In the genomic region with DNA sequence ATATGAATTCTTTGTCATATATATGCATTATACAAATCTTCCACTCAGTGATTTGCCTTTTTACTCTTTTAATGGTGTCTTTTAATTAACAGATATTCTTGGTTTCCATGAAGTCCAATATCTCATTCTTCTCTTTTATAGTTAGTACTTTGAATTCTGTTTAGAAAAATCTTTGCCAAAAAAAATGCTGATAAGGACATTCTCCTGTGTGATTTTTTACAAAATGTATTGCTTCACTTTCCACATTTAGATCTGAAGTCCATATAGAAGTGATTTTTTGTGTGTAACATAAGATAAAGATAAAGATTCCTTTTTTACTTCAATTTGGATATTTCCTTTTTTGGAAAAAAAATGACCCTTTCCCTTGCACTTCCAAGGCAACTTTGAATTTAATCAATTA, we compare ENCODE assay signal across 39 cellular contexts. TPM values are rescaled to one million over a fixed set of nuclear protein-coding genes. Genes with fewer than 3 reads are reported as not detected.
DNase-seq lines count a peak whose midpoint lies in the region; ATAC-seq, FAIRE-seq and TF ChIP-seq lines count a peak whose summit lies in the region.
"Had no signal": no experiment of that assay in that cellular context is flagged by ENCODE, and none has a peak within 500 bp of the region (broad histone marks: within the 10 kb centered on the region; RNA-seq: fewer than 3 reads in every experiment).

No MANE protein-coding gene starts in this region.

- no peak overlapping the region for H3K4ac ChIP-seq in IMR-90 (ENCODE audit: low read depth, low read length)
- no peak overlapping the region for H3K4ac ChIP-seq in mesenchymal stem cell (ENCODE audit: low read depth in 1 of 2, low read length in 2 of 2)

- no peaks in the 10 kb centered on the region for H3K79me2 ChIP-seq in K562 (ENCODE audit: control insufficient read depth, insufficient read depth, low read length)

- H3K56ac ChIP-seq in IMR-90 (ENCODE audit: extremely low read depth, insufficient read depth, low read length) = no peak overlapping the region

- in situ Hi-C loops in IMR-90 (cut with MboI; ENCODE audit: low sequenced_read_pairs) (no loop called here), K562 (cut with MboI) (no loop called here), GM13976 (cut with MboI; ENCODE audit: low sequenced_read_pairs, unreplicated experiment) (no loop called here)

- H4K20me1 ChIP-seq in IMR-90 (ENCODE audit: insufficient read depth, low read length) (no peaks in the 10 kb centered on the region), K562 (replicated peaks; ENCODE audit: control insufficient read depth, insufficient read depth, low read length) (no peaks in the 10 kb centered on the region)
- H4K20me1 ChIP-seq: BLaER1; BLaER1 treated with 17β-estradiol and CSF1 and Interleukin-3, amounts not matched to agents 10 nM and 100 nM had no signal

- dilution Hi-C loops in IMR-90 (cut with HindIII; ENCODE audit: low sequenced_read_pairs, unreplicated experiment) = no loop called here

- H2AK5ac ChIP-seq in IMR-90 (ENCODE audit: low read depth, low read length) (no peak overlapping the region), mesenchymal stem cell (ENCODE audit: low read length, severe bottlenecking) (no peak overlapping the region)

- H3K36me3 ChIP-seq in IMR-90 (ENCODE audit: control insufficient read depth, insufficient read depth, low read length) (no peaks in the 10 kb centered on the region), K562 (ENCODE audit: control insufficient read depth, insufficient read depth, low read length) (no peaks in the 10 kb centered on the region), mesenchymal stem cell (ENCODE audit: control insufficient read depth in 1 of 2, insufficient read depth in 2 of 2, low read depth in 1 of 2, low read length in 2 of 2) (no peaks in the 10 kb centered on the region)
- H3K36me3 ChIP-seq: BE2C, BLaER1 had no signal

- no peaks in the 10 kb centered on the region for H3K9me1 ChIP-seq in IMR-90 (ENCODE audit: insufficient read depth, low read length)
- H3K9me1 ChIP-seq in K562 (ENCODE audit: control insufficient read depth, insufficient read depth, low read length) = no peaks in the 10 kb centered on the region

- H2BK5ac ChIP-seq in IMR-90 (ENCODE audit: low read depth, low read length, poor library complexity, severe bottlenecking) (no peak overlapping the region), mesenchymal stem cell (ENCODE audit: low read depth, low read length, poor library complexity, severe bottlenecking) (no peak overlapping the region)

- no peak overlapping the region for H3K9ac ChIP-seq in IMR-90 (ENCODE audit: low read depth, low read length)
- H3K9ac ChIP-seq in K562 (ENCODE audit: insufficient read depth in 1 of 2, low read depth in 2 of 2, low read length in 2 of 2) = no peak overlapping the region
- no peak overlapping the region for H3K9ac ChIP-seq in mesenchymal stem cell (ENCODE audit: low read length)
- H3K9ac ChIP-seq: BLaER1; BLaER1 treated with 17β-estradiol and CSF1 and Interleukin-3, amounts not matched to agents 10 nM and 100 nM had no signal

- H4K5ac ChIP-seq in IMR-90 (ENCODE audit: low read depth, low read length) = no peak overlapping the region

- H3K14ac ChIP-seq in IMR-90 (replicated peaks; ENCODE audit: low read depth, low read length) (no peak overlapping the region), mesenchymal stem cell (ENCODE audit: low read length in 2 of 2) (no peak overlapping the region)

- TF ChIP-seq CTCF in A549 (IDR thresholded peaks at IDR 0.05) = no peak
- TF ChIP-seq CTCF in IMR-90 (conservative IDR thresholded peaks at IDR 0.05; ENCODE audit: low read depth, low read length) = no peak
- TF ChIP-seq CTCF in K562 (IDR thresholded peaks at IDR 0.05 in 2 of 3, conservative IDR thresholded peaks at IDR 0.05 in 1 of 3; ENCODE audit: insufficient read depth in 2 of 3, low read depth in 1 of 3, low read length in 3 of 3) = no peak
- TF ChIP-seq CTCF in GM13976 (IDR thresholded peaks at IDR 0.05; ENCODE audit: borderline replicate concordance, control extremely low read depth, extremely low read depth, insufficient read depth, missing control alignments) = no peak

- H2BK15ac ChIP-seq in IMR-90 (ENCODE audit: low read depth, low read length) (no peak overlapping the region), mesenchymal stem cell (ENCODE audit: low read depth, poor library complexity, severe bottlenecking) (no peak overlapping the region)

- H3K79me1 ChIP-seq in IMR-90 (ENCODE audit: low read depth in 1 of 2, low read length in 2 of 2) (no peaks in the 10 kb centered on the region), mesenchymal stem cell (replicated peaks; ENCODE audit: low read length, poor library complexity, severe bottlenecking) (no peaks in the 10 kb centered on the region)

- ATAC-seq in A549 = no peak
- ATAC-seq in IMR-90 (ENCODE audit: low read depth) = no peak
- no peak for ATAC-seq in K562
- ATAC-seq: CD8-positive, alpha-beta T cell had no signal

- intact Hi-C loops in IMR-90 (cut with micrococcal nuclease) (no loop called here), K562 (cut with micrococcal nuclease) (no loop called here)

- H3K9me3 ChIP-seq in A549 (peaks cover 7% of the 10 kb centered on the region; the same call in 1 of the 3 replicates), IMR-90 (ENCODE audit: control insufficient read depth, insufficient read depth, low read length) (no peaks in the 10 kb centered on the region), K562 (replicated peaks; ENCODE audit: control insufficient read depth, insufficient read depth, low read depth, low read length) (no peaks in the 10 kb centered on the region), mesenchymal stem cell (ENCODE audit: control insufficient read depth, low read length) (peaks cover 5% of the 10 kb centered on the region)
- H3K9me3 ChIP-seq: BE2C had no signal

- DNase-seq in A549 (ENCODE audit: low read depth in 1 of 2, low spot score in 1 of 2) (no peak), IMR-90 (no peak), K562 (ENCODE audit: extremely low read depth in 1 of 4, low spot score in 3 of 4) (no peak), GM13976 (ENCODE audit: low spot score) (no peak), hepatic stellate cell (ENCODE audit: low spot score) (no peak), mesenchymal stem cell (no peak)
- DNase-seq: 8988T; ACHN; AML-193; BE2C; C1 segment of cervical spinal cord; Caco-2; Calu3; CD4-positive, alpha-beta memory T cell; CD4-positive, alpha-beta T cell; CD4-positive, CD25-positive, alpha-beta regulatory T cell; CD8-positive, alpha-beta memory T cell; CD8-positive, alpha-beta T cell; COR-L47; DMS 273 treated with DMSO at 0.1 percent for 48 hours; DMS153; DMS53; DMS79; DMS79 treated with DMSO at 0.1 percent for 48 hours; DND-41; EL had no signal

- no peak for TF ChIP-seq EP300 in A549 (IDR thresholded peaks at IDR 0.05)
- TF ChIP-seq EP300 in K562 (IDR thresholded peaks at IDR 0.05; ENCODE audit: low read length) = no peak

- no peak overlapping the region for H2AFZ ChIP-seq in IMR-90 (replicated peaks; ENCODE audit: low read length, poor library complexity)
- no peak overlapping the region for H2AFZ ChIP-seq in K562 (ENCODE audit: low read depth, low read length)
- no peak overlapping the region for H2AFZ ChIP-seq in mesenchymal stem cell (ENCODE audit: low read depth, low read length)

- H2AK9ac ChIP-seq in IMR-90 (replicated peaks; ENCODE audit: low read depth, low read length, poor library complexity) = no peak overlapping the region

- H3K23ac ChIP-seq in IMR-90 (ENCODE audit: low read depth, low read length) (no peak overlapping the region), mesenchymal stem cell (ENCODE audit: low read length in 2 of 2) (no peak overlapping the region)

- CTCF ChIA-PET in A549 (lab: Yijun Ruan, JAX) = no interaction called here
- CTCF ChIA-PET in IMR-90 (lab: Yijun Ruan, JAX) = no interaction called here
- CTCF ChIA-PET in K562 (lab: Yijun Ruan, JAX; ENCODE audit: low intra/inter-chr PET ratio) = no interaction called here

- H2BK12ac ChIP-seq in mesenchymal stem cell (ENCODE audit: low read length in 2 of 2) = no peak overlapping the region

- TF ChIP-seq POLR2A in A549 (IDR thresholded peaks at IDR 0.05; ENCODE audit: low read length) (no peak), IMR-90 (IDR thresholded peaks at IDR 0.05; ENCODE audit: low read depth, low read length) (no peak), K562 (conservative IDR thresholded peaks at IDR 0.05) (no peak)

- FAIRE-seq in A549 (lab: Jason Lieb, UNC) = no peak
- no peak for FAIRE-seq in K562 (lab: Jason Lieb, UNC)
- FAIRE-seq: A204.1, D721Med had no signal

- POLR2A ChIA-PET in A549 (lab: Yijun Ruan, JAX) = no interaction called here
- POLR2A ChIA-PET in IMR-90 (lab: Charles Lee; ENCODE audit: unreplicated experiment) = no interaction called here
- POLR2A ChIA-PET in K562 (lab: Yijun Ruan, JAX) = no interaction called here

- TF ChIP-seq RAD21 in A549 (conservative IDR thresholded peaks at IDR 0.05 in 1 of 2, IDR thresholded peaks at IDR 0.05 in 1 of 2) (no peak), IMR-90 (IDR thresholded peaks at IDR 0.05; ENCODE audit: low read length) (no peak), K562 (CRISPR knock-in tag; conservative IDR thresholded peaks at IDR 0.05 in 1 of 2, IDR thresholded peaks at IDR 0.05 in 1 of 2) (no peak)

- H3K18ac ChIP-seq in IMR-90 (ENCODE audit: low read depth, low read length) (no peak overlapping the region), mesenchymal stem cell (ENCODE audit: low read depth in 1 of 2, low read length in 2 of 2) (no peak overlapping the region)

- H2BK20ac ChIP-seq in IMR-90 (ENCODE audit: low read depth, low read length) = no peak overlapping the region

- H2BK120ac ChIP-seq in IMR-90 (ENCODE audit: low read depth, low read length) (no peak overlapping the region), mesenchymal stem cell (ENCODE audit: low read depth, low read length) (no peak overlapping the region)

- BruUV-seq in IMR-90 (replicated peaks; lab: Mats Ljungman, UMichigan) = no TSS peak
- no TSS peak for BruUV-seq in K562 (replicated peaks; lab: Mats Ljungman, UMichigan)

- H4K8ac ChIP-seq in IMR-90 (ENCODE audit: low read depth in 2 of 2, low read length in 2 of 2) = no peak overlapping the region
- no peak overlapping the region for H4K8ac ChIP-seq in mesenchymal stem cell (ENCODE audit: low read length)

- H3K4me1 ChIP-seq in A549 = no peaks in the 10 kb centered on the region
- no peaks in the 10 kb centered on the region for H3K4me1 ChIP-seq in IMR-90 (ENCODE audit: control insufficient read depth, insufficient read depth, low read length)
- no peaks in the 10 kb centered on the region for H3K4me1 ChIP-seq in K562 (replicated peaks in 1 of 2; ENCODE audit: control insufficient read depth in 2 of 2, insufficient read depth in 2 of 2, low read length in 2 of 2)
- H3K4me1 ChIP-seq in mesenchymal stem cell (ENCODE audit: control insufficient read depth, insufficient read depth, low read depth, low read length) = no peaks in the 10 kb centered on the region
- H3K4me1 ChIP-seq: BE2C, Caco-2 had no signal

- H3K27ac ChIP-seq in A549 = no peak overlapping the region
- no peak overlapping the region for H3K27ac ChIP-seq in IMR-90 (ENCODE audit: insufficient read depth, low read length)
- no peak overlapping the region for H3K27ac ChIP-seq in K562 (ENCODE audit: extremely low read depth, low read depth, low read length)
- H3K27ac ChIP-seq in mesenchymal stem cell (ENCODE audit: low read length, poor library complexity, severe bottlenecking) = no peak overlapping the region
- H3K27ac ChIP-seq: 22Rv1; BLaER1; BLaER1 treated with 17β-estradiol and CSF1 and Interleukin-3, amounts not matched to agents 10 nM and 100 nM; C4-2B had no signal

- H3K4me3 ChIP-seq in A549 (no peak overlapping the region), IMR-90 (ENCODE audit: insufficient read depth, low read depth, low read length) (no peak overlapping the region), K562 (no peak overlapping the region), mesenchymal stem cell (ENCODE audit: insufficient read depth in 1 of 2, low read depth in 1 of 2, low read length in 2 of 2) (no peak overlapping the region)
- H3K4me3 ChIP-seq: BLaER1; BLaER1 treated with 17β-estradiol and CSF1 and Interleukin-3, amounts not matched to agents 10 nM and 100 nM had no signal

- peaks cover 2% of the 10 kb centered on the region; the same call in 1 of the 2 replicates for H3K27me3 ChIP-seq in IMR-90 (ENCODE audit: control insufficient read depth, insufficient read depth, low read length)
- H3K27me3 ChIP-seq in K562 (ENCODE audit: control insufficient read depth in 2 of 2, insufficient read depth in 2 of 2, low read length in 2 of 2) = no peaks in the 10 kb centered on the region
- H3K27me3 ChIP-seq in mesenchymal stem cell (ENCODE audit: control insufficient read depth in 1 of 2, insufficient read depth in 1 of 2, low read length in 2 of 2) = peaks cover 14 to 18% of the 10 kb centered on the region in 2 experiments
- H3K27me3 ChIP-seq: BLaER1; BLaER1 treated with 17β-estradiol and CSF1 and Interleukin-3, amounts not matched to agents 10 nM and 100 nM had no signal

- H4K91ac ChIP-seq in IMR-90 (ENCODE audit: insufficient read depth, low read depth, low read length) (no peak overlapping the region), mesenchymal stem cell (ENCODE audit: low read length) (no peak overlapping the region)

- no peak overlapping the region for H3K4me2 ChIP-seq in A549
- no peak overlapping the region for H3K4me2 ChIP-seq in IMR-90 (ENCODE audit: low read depth, low read length)
- no peak overlapping the region for H3K4me2 ChIP-seq in K562 (ENCODE audit: insufficient read depth, low read length)
- no peak overlapping the region for H3K4me2 ChIP-seq in mesenchymal stem cell (ENCODE audit: low read length, poor library complexity, severe bottlenecking)
- H3K4me2 ChIP-seq: BLaER1; BLaER1 treated with 17β-estradiol and CSF1 and Interleukin-3, amounts not matched to agents 10 nM and 100 nM had no signal

RNA-seq across cellular contexts. Expression of a gene that starts 50.3 kb away (rescaled TPM):
- polyA plus RNA-seq in A549 (2011; rRNA removed) (0.01 TPM in 1 of 2 replicates, not detected in the other), A549 (2017; fragmentation: RNase III; extraction: RNeasy Plus Mini Kit Qiagen cat#74134 plus additional on column Dnase treatment) (0.03 to 0.04 TPM (median 0.04 TPM) in 3 replicates), IMR-90 (2012; rRNA removed) (not detected in 2 replicates), K562 (2011; rRNA removed) (0.04 TPM in 1 of 2 replicates, not detected in the other), K562 (2014; fragmentation: Illumina TruSeq; extraction: Trizol) (0.08 and 0.09 TPM in 2 replicates), K562 (2014; fragmentation: Nextera tagmentation; extraction: Ambion mirVana) (under 1 TPM; 0.04 to 0.06 TPM), K562 (2014; rRNA removed) (0.04 and 0.05 TPM in 2 replicates)
- polyA plus RNA-seq in A549 (2012; cell fraction: cytosol; rRNA removed) = 0.04 TPM in 2 replicates
- 0.02 TPM in 2 replicates for polyA plus RNA-seq in A549 (2012; cell fraction: nucleus; rRNA removed)
- polyA minus RNA-seq in A549 (2011; rRNA and poly(A)+ RNA removed) = not detected in 2 replicates
- total RNA-seq in IMR-90 (2012; rRNA removed) (not detected in 2 replicates), K562 (2014; rRNA removed) (not detected in 2 replicates), K562 (2014; rRNA removed; fragmentation: Illumina TruSeq; extraction: Trizol) (not detected in 2 replicates), K562 (2015; rRNA removed; fragmentation: Illumina TruSeq; extraction: Trizol) (not detected in 2 replicates), K562 (2021) (0.16 TPM in 2 replicates)
- polyA plus RNA-seq in IMR-90 (2012; cell fraction: cytosol; rRNA removed) = not detected in 2 replicates
- polyA plus RNA-seq in IMR-90 (2012; cell fraction: nucleus; rRNA removed; ENCODE audit: low replicate concordance) = not detected in 2 replicates
- total RNA-seq in K562 (2011; cell fraction: chromatin; rRNA removed; ENCODE audit: low replicate concordance) = not detected in 2 replicates
- total RNA-seq in K562 (2011; cell fraction: nucleolus; rRNA removed) = not detected in 2 replicates
- not detected in 2 replicates for total RNA-seq in K562 (2011; cell fraction: nucleoplasm; rRNA removed)
- polyA plus RNA-seq in K562 (2011; cell fraction: cytosol; rRNA removed) = 0.04 TPM in 2 replicates
- not detected in 2 replicates for polyA plus RNA-seq in K562 (2011; cell fraction: nucleus; rRNA removed)
- 0.08 TPM in 1 of 2 replicates, not detected in the other for polyA plus RNA-seq in K562 (2012)
- polyA minus RNA-seq in K562 (2011; rRNA and poly(A)+ RNA removed) = 0.06 TPM in 1 of 2 replicates, not detected in the other
- polyA minus RNA-seq in K562 (2011; cell fraction: cytosol; rRNA and poly(A)+ RNA removed) = not detected in 2 replicates
- not detected in 2 replicates for polyA minus RNA-seq in K562 (2011; cell fraction: nucleus; rRNA and poly(A)+ RNA removed)
- not detected for polyA plus RNA-seq in mesenchymal stem cell (2013, experiment 1 of 2)
- polyA plus RNA-seq in mesenchymal stem cell (2013, experiment 2 of 2) = not detected
- total RNA-seq: A172; A673; B cell; CD4-positive, alpha-beta memory T cell; CD4-positive, alpha-beta T cell; CD4-positive, CD25-positive, alpha-beta regulatory T cell; CD8-positive, alpha-beta memory T cell; CD8-positive, alpha-beta T cell; Daoy had no signal
- polyA plus RNA-seq: AG04450; BJ; CD14-positive monocyte; CD4-positive, alpha-beta memory T cell; CD4-positive, CD25-positive, alpha-beta regulatory T cell; CD8-positive, alpha-beta memory T cell had no signal
